In the genomic region with DNA sequence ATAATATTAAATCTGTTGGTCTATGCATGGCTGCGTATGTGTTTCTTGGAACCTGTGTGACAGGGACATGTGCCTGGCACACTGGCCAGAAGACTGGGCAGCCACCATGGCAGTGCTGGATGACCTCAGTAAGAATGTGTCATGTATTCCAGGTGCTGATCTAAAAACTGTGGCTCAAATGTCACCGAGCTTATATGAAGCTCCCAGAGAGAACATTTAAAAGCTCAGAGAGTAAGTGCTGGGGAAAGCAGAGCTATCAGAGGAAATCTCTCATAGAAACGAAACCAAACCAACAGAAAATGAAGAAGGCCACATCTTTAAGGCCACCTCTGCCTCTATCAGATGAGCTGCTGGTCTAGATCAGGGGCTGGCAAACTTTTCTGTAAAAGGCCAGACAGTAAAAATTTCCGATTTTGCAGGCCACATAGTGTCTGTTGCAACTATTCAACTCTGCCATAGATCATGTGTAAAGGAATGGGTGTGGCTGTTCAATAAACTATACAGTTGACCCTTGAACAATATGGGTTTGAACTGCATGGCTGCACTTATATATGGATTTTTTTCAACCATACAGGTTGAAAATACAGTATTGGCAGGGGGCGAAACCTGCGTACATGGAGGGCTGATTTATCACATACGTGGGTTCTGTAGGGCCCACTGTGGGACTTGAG, we compare ENCODE assay signal across 15 cellular contexts. TPM values are rescaled to one million over a fixed set of nuclear protein-coding genes. Genes with fewer than 3 reads are reported as not detected.
A peak's percentile ranks its signal among the peaks of the same experiment; 100 is the strongest.
DNase-seq lines count a peak whose midpoint lies in the region; ATAC-seq and TF ChIP-seq lines count a peak whose summit lies in the region.
"Had no signal": no experiment of that assay in that cellular context is flagged by ENCODE, and none has a peak within 500 bp of the region (broad histone marks: within the 10 kb centered on the region; RNA-seq: fewer than 3 reads in every experiment).

No MANE protein-coding gene starts in this region.

- H3K36me3 ChIP-seq in cardiac muscle cell (peaks cover 42% of the 10 kb centered on the region), right atrium auricular region (peaks cover 64% of the 10 kb centered on the region), subcutaneous abdominal adipose tissue (ENCODE audit: control insufficient read depth in 5 of 5, insufficient read depth in 5 of 5, low read length in 5 of 5) (peaks cover 6 to 68% (median 57%) of the 10 kb centered on the region in 5 donors)

- DNase-seq in cardiac muscle cell (ENCODE audit: low read depth in 1 of 2, low spot score in 1 of 2) (no peak), left cardiac atrium (no peak), right atrium auricular region (ENCODE audit: low spot score) (no peak), osteocyte (ENCODE audit: extremely low spot score, unreplicated experiment) (peak; percentile 30), cerebellar nuclear complex (lab: John Stamatoyannopoulos, UW) (no peak), posterior vena cava (ENCODE audit: low spot score) (no peak)
- DNase-seq: 8988T; ACHN; Calu3; CD4-positive, CD25-positive, alpha-beta regulatory T cell; DMS 273 treated with DMSO at 0.1 percent for 48 hours had no signal

- H3K27ac Mint-ChIP-seq in osteocyte (ENCODE audit: unreplicated experiment), result no peak overlapping the region

- H3K4me1 Mint-ChIP-seq in osteocyte (ENCODE audit: unreplicated experiment), result peaks cover 4% of the 10 kb centered on the region

- peaks cover 28% of the 10 kb centered on the region for H3K36me3 Mint-ChIP-seq in osteocyte (ENCODE audit: unreplicated experiment)

- intact Hi-C loops in left cardiac atrium (cut with DNase I), result no loop called here
- intact Hi-C loops in posterior vena cava (cut with DNase I), result loop anchor here in 1 of 2 donors (10.0 kb wide), 1 partner anchor 127 kb away; no protein-coding TSS in a partner anchor

- H3K9me3 ChIP-seq in cardiac muscle cell (ENCODE audit: low read depth) (no peaks in the 10 kb centered on the region), right atrium auricular region (no peaks in the 10 kb centered on the region), subcutaneous abdominal adipose tissue (ENCODE audit: control insufficient read depth in 5 of 5, low read length in 5 of 5) (no peaks in the 10 kb centered on the region)
- H3K9me3 ChIP-seq: BLaER1 treated with 17β-estradiol and CSF1 and Interleukin-3, amounts not matched to agents 10 nM and 100 nM; HAP-1 had no signal

- H3K27ac ChIP-seq in cardiac muscle cell, result peak overlapping the region; percentile 80
- H3K27ac ChIP-seq in right atrium auricular region, result peak overlapping the region; percentile 23 to 61
- H3K27ac ChIP-seq in subcutaneous abdominal adipose tissue (ENCODE audit: low read depth, low read length), result peak overlapping the region; percentile 52
- H3K27ac ChIP-seq: BLaER1 treated with 17β-estradiol and CSF1 and Interleukin-3, amounts not matched to agents 10 nM and 100 nM had no signal

- H3K9ac ChIP-seq in subcutaneous abdominal adipose tissue (ENCODE audit: low read length in 5 of 5), result no peak overlapping the region
- H3K9ac ChIP-seq: BLaER1 treated with 17β-estradiol and CSF1 and Interleukin-3, amounts not matched to agents 10 nM and 100 nM had no signal

- no peak overlapping the region for H3K4me3 ChIP-seq in cardiac muscle cell
- no peak overlapping the region for H3K4me3 ChIP-seq in right atrium auricular region
- H3K4me3 ChIP-seq in subcutaneous abdominal adipose tissue (ENCODE audit: low read depth in 1 of 5, low read length in 5 of 5), result no peak overlapping the region
- H3K4me3 ChIP-seq: BLaER1 treated with 17β-estradiol and CSF1 and Interleukin-3, amounts not matched to agents 10 nM and 100 nM; HAP-1 had no signal

- H3K4me1 ChIP-seq in cardiac muscle cell (ENCODE audit: low read depth) (peaks cover 38% of the 10 kb centered on the region), right atrium auricular region (peaks cover 0 to 40% of the 10 kb centered on the region in 2 donors), subcutaneous abdominal adipose tissue (ENCODE audit: control insufficient read depth in 5 of 5, insufficient read depth in 5 of 5, low read length in 5 of 5) (peaks cover 8 to 42% (median 31%) of the 10 kb centered on the region in 5 donors)
- H3K4me1 ChIP-seq: HAP-1 had no signal

- H3K27me3 ChIP-seq in cardiac muscle cell (no peaks in the 10 kb centered on the region), right atrium auricular region (no peaks in the 10 kb centered on the region), subcutaneous abdominal adipose tissue (ENCODE audit: control insufficient read depth in 5 of 5, insufficient read depth in 4 of 5, low read length in 5 of 5) (no peaks in the 10 kb centered on the region)
- H3K27me3 ChIP-seq: BLaER1 treated with 17β-estradiol and CSF1 and Interleukin-3, amounts not matched to agents 10 nM and 100 nM had no signal

- TF ChIP-seq CTCF in cardiac muscle cell (IDR thresholded peaks at IDR 0.05; ENCODE audit: low read depth, low read length) (no peak), right atrium auricular region (IDR thresholded peaks at IDR 0.05) (no peak), osteocyte (IDR thresholded peaks at IDR 0.05) (no peak)

- no peak overlapping the region for H3K4me3 Mint-ChIP-seq in osteocyte (ENCODE audit: unreplicated experiment)
- H3K4me3 Mint-ChIP-seq: CD4-positive, CD25-positive, alpha-beta regulatory T cell had no signal

- no peak for ATAC-seq in left cardiac atrium
- no peak for ATAC-seq in HG03354 (IDR thresholded peaks at IDR 0.05; ENCODE audit: poor library complexity, severe bottlenecking, unreplicated experiment)

- no peaks in the 10 kb centered on the region for H3K9me3 Mint-ChIP-seq in osteocyte (ENCODE audit: unreplicated experiment)
- H3K9me3 Mint-ChIP-seq: CD4-positive, CD25-positive, alpha-beta regulatory T cell had no signal

- no peaks in the 10 kb centered on the region for H3K27me3 Mint-ChIP-seq in osteocyte (ENCODE audit: unreplicated experiment)
- H3K27me3 Mint-ChIP-seq: CD4-positive, CD25-positive, alpha-beta regulatory T cell had no signal

RNA-seq across cellular contexts. Expression of gene TSTD2, which starts 31.8 kb away (rescaled TPM):
- total RNA-seq in cardiac muscle cell, result 22.6 and 25.9 TPM in 2 replicates
- polyA plus RNA-seq in cardiac muscle cell, result 14.6 and 17.2 TPM in 2 replicates
- total RNA-seq in left cardiac atrium, result 10 to 100 TPM; 15.5 to 18.6 TPM
- total RNA-seq in right atrium auricular region, result 10 to 100 TPM; 13.9 to 14.0 TPM
- total RNA-seq in osteocyte, result 23.3 and 28.4 TPM in 2 replicates
- 10 to 100 TPM; 16.9 to 18.6 TPM for total RNA-seq in posterior vena cava

RNA-seq across cellular contexts. Expression of gene NCBP1, which starts 32.3 kb away (rescaled TPM):
- total RNA-seq in cardiac muscle cell (22.1 and 26.6 TPM in 2 replicates), left cardiac atrium (10 to 100 TPM; 22.4 to 22.7 TPM), right atrium auricular region (10 to 100 TPM; 14.1 to 18.5 TPM), osteocyte (34.9 and 42.2 TPM in 2 replicates), posterior vena cava (10 to 100 TPM; 19.6 to 24.7 TPM)
- 34.4 and 39.2 TPM in 2 replicates for polyA plus RNA-seq in cardiac muscle cell
